ENCODE assay signal across 18 cellular contexts in genomic region chr6:108800510-108800909, GRCh38. TPM values are rescaled to one million over a fixed set of nuclear protein-coding genes. Genes with fewer than 3 reads are reported as not detected.
DNase-seq lines count a peak whose midpoint lies in the region; ATAC-seq, FAIRE-seq and TF ChIP-seq lines count a peak whose summit lies in the region.
"Had no signal": no experiment of that assay in that cellular context is flagged by ENCODE, and none has a peak within 500 bp of the region (broad histone marks: within the 10 kb centered on the region; RNA-seq: fewer than 3 reads in every experiment).

No MANE protein-coding gene starts in this region.

- H3K4me2 ChIP-seq in astrocyte (ENCODE audit: low read length) (no peak overlapping the region), mesendoderm (ENCODE audit: low read length) (no peak overlapping the region)

- no peak overlapping the region for H2AFZ ChIP-seq in astrocyte (ENCODE audit: low read depth, low read length)

- H3K79me2 ChIP-seq in astrocyte (ENCODE audit: insufficient read depth, low read length) (no peaks in the 10 kb centered on the region), mesendoderm (ENCODE audit: control insufficient read depth, insufficient read depth, low read length) (no peaks in the 10 kb centered on the region)

- H3K4me3 ChIP-seq in HAP-1 (no peak overlapping the region), astrocyte (ENCODE audit: insufficient read depth, low read depth, low read length) (no peak overlapping the region), psoas muscle (no peak overlapping the region), transverse colon (no peak overlapping the region), mesendoderm (ENCODE audit: low read length) (no peak overlapping the region)

- no peak overlapping the region for H2BK120ac ChIP-seq in mesendoderm (ENCODE audit: low read depth, low read length)

- H2BK5ac ChIP-seq in mesendoderm (ENCODE audit: low read length) = no peak overlapping the region

- H3K9me3 ChIP-seq in HAP-1 = no peaks in the 10 kb centered on the region
- H3K9me3 ChIP-seq in astrocyte (ENCODE audit: insufficient read depth, low read depth, low read length) = no peaks in the 10 kb centered on the region
- H3K9me3 ChIP-seq in psoas muscle = no peaks in the 10 kb centered on the region
- H3K9me3 ChIP-seq in transverse colon = no peaks in the 10 kb centered on the region
- H3K9me3 ChIP-seq: BE2C had no signal

- no peaks in the 10 kb centered on the region for H3K9me3 Mint-ChIP-seq in astrocyte (ENCODE audit: unreplicated experiment)
- H3K9me3 Mint-ChIP-seq: activated B cell treated with CpG ODN at 0.5 μM for 24 hours; activated naive CD4-positive, alpha-beta T cell treated with anti-CD3 and anti-CD28 coated beads, Interleukin-2, amount 50 U/mL, for 24 hours; memory B cell had no signal

- no peak overlapping the region for H3K23ac ChIP-seq in mesendoderm (ENCODE audit: low read length)

- H3K36me3 Mint-ChIP-seq in astrocyte (ENCODE audit: low read depth, unreplicated experiment) = no peaks in the 10 kb centered on the region
- H3K36me3 Mint-ChIP-seq: activated naive CD4-positive, alpha-beta T cell treated with anti-CD3 and anti-CD28 coated beads, Interleukin-2, amount 50 U/mL, for 24 hours; memory B cell had no signal

- no peak overlapping the region for H3K4ac ChIP-seq in mesendoderm (ENCODE audit: low read depth, low read length)

- H3K27me3 ChIP-seq in HAP-1 (ENCODE audit: low read depth) = no peaks in the 10 kb centered on the region
- no peaks in the 10 kb centered on the region for H3K27me3 ChIP-seq in astrocyte (ENCODE audit: insufficient read depth, low read length)
- no peaks in the 10 kb centered on the region for H3K27me3 ChIP-seq in psoas muscle (ENCODE audit: insufficient read depth in 3 of 3, low read length in 2 of 3)
- no peaks in the 10 kb centered on the region for H3K27me3 ChIP-seq in transverse colon
- no peaks in the 10 kb centered on the region for H3K27me3 ChIP-seq in mesendoderm (ENCODE audit: insufficient read depth, low read length, poor library complexity)
- H3K27me3 ChIP-seq: BE2C had no signal

- no peak for FAIRE-seq in astrocyte (lab: Jason Lieb, UNC)
- FAIRE-seq: colon, urothelium cell line had no signal

- peaks cover 17% of the 10 kb centered on the region for H3K4me1 Mint-ChIP-seq in astrocyte (ENCODE audit: low read depth, unreplicated experiment)

- TF ChIP-seq POLR2A in transverse colon (IDR thresholded peaks at IDR 0.05) = no peak

- H4K8ac ChIP-seq in mesendoderm (ENCODE audit: low read depth, low read length) = no peak overlapping the region

- WGBS in psoas muscle, 3 donors = 23 to 32% (median 26%) methylated on average over 5 of the region's 5 CpGs
- 17 to 64% methylated on average over 1 to 5 of the region's 5 CpGs for WGBS in transverse colon (ENCODE audit: low coverage in 1 of 2), 2 donors
- no CpG with 5 or more reads among the region's 5 CpGs for WGBS in mesendoderm (ENCODE audit: extremely low coverage, insufficient coverage, low lambda C conversion rate)

- H3K4me1 ChIP-seq in HAP-1 (peaks cover 55% of the 10 kb centered on the region), astrocyte (ENCODE audit: insufficient read depth, low read length) (no peaks in the 10 kb centered on the region), psoas muscle (peaks cover 24% of the 10 kb centered on the region), transverse colon (peaks cover 0 to 17% (median 0%) of the 10 kb centered on the region in 4 donors), mesendoderm (ENCODE audit: control insufficient read depth, low read depth, low read length) (no peaks in the 10 kb centered on the region)

- H3K27ac ChIP-seq in astrocyte (ENCODE audit: low read depth, low read length) (no peak overlapping the region), psoas muscle (peak overlapping the region; percentile 9), transverse colon (no peak overlapping the region), mesendoderm (ENCODE audit: low read depth, low read length) (no peak overlapping the region)

- H3K9ac ChIP-seq in astrocyte (ENCODE audit: low read length) (no peak overlapping the region), mesendoderm (ENCODE audit: low read length) (no peak overlapping the region)

- peak; percentile 72 to 74 for DNase-seq in HAP-1 (ENCODE audit: low spot score in 2 of 2)
- peak; percentile 20 for DNase-seq in astrocyte (ENCODE audit: low read depth)
- DNase-seq in hippocampal formation (lab: John Stamatoyannopoulos, UW) = peak; percentile 63 to 77
- no peak for DNase-seq in psoas muscle
- DNase-seq in transverse colon = no peak
- DNase-seq in NCI-H1694 treated with DMSO at 0.1 percent for 48 hours (lab: John Stamatoyannopoulos, UW) = no peak
- DNase-seq in mesendoderm = no peak
- no peak for DNase-seq in stimulated activated CD4-positive, alpha-beta T cell treated with anti-CD3 and anti-CD28 coated beads, Interleukin-1b, Interleukin-23, amount 100 ng/mL, for 48 hours
- DNase-seq: activated B cell treated with CpG ODN at 0.5 μM for 24 hours; activated CD8-positive, alpha-beta memory T cell treated with anti-CD3 and anti-CD28 coated beads, Interleukin-2, amount 50 U/mL, for 4 hours; BE2C; DMS79; NCI-H1092; NCI-H345 had no signal

- in situ Hi-C loops in HAP-1 (cut with MboI; ENCODE audit: low sequenced_read_pairs) = no loop called here
- in situ Hi-C loops in transverse colon (cut with MboI; ENCODE audit: low pct_ligation_motif_present in 1 of 4, low pct_unique_long_range_greater_than_20kb in 1 of 4, low sequenced_read_pairs in 3 of 4) = no loop called here

- no peak overlapping the region for H3K27ac Mint-ChIP-seq in astrocyte (ENCODE audit: unreplicated experiment)
- H3K27ac Mint-ChIP-seq: activated B cell treated with CpG ODN at 0.5 μM for 24 hours; activated naive CD4-positive, alpha-beta T cell treated with anti-CD3 and anti-CD28 coated beads, Interleukin-2, amount 50 U/mL, for 24 hours; memory B cell had no signal

- intact Hi-C loops in psoas muscle (cut with DNase I) (no loop called here), transverse colon (cut with DNase I; ENCODE audit: low total_unique reads) (no loop called here)

- H3K79me1 ChIP-seq in mesendoderm (ENCODE audit: low read length) = no peaks in the 10 kb centered on the region

- no peaks in the 10 kb centered on the region for H3K27me3 Mint-ChIP-seq in astrocyte (ENCODE audit: low read depth, unreplicated experiment)
- H3K27me3 Mint-ChIP-seq: activated naive CD4-positive, alpha-beta T cell treated with anti-CD3 and anti-CD28 coated beads, Interleukin-2, amount 50 U/mL, for 24 hours had no signal

- no peak overlapping the region for H2BK15ac ChIP-seq in mesendoderm (replicated peaks; ENCODE audit: low read depth)

- no peak overlapping the region for H4K5ac ChIP-seq in mesendoderm (ENCODE audit: low read length)

- H3K56ac ChIP-seq in mesendoderm (ENCODE audit: low read length) = no peak overlapping the region

- H3K18ac ChIP-seq in mesendoderm (ENCODE audit: low read length) = no peak overlapping the region

- no peaks in the 10 kb centered on the region for H4K20me1 ChIP-seq in astrocyte (ENCODE audit: insufficient read depth, low read length)

- TF ChIP-seq EP300 in transverse colon (IDR thresholded peaks at IDR 0.05; ENCODE audit: low read depth) = no peak

- TF ChIP-seq CTCF in astrocyte (IDR thresholded peaks at IDR 0.05; ENCODE audit: insufficient read depth, low read depth, low read length) = no peak
- no peak for TF ChIP-seq CTCF in psoas muscle (IDR thresholded peaks at IDR 0.05)
- TF ChIP-seq CTCF in transverse colon (IDR thresholded peaks at IDR 0.05) = no peak

- no peak overlapping the region for H2AK5ac ChIP-seq in mesendoderm (ENCODE audit: low read length)

- H3K4me3 Mint-ChIP-seq in astrocyte (ENCODE audit: unreplicated experiment) = no peak overlapping the region
- H3K4me3 Mint-ChIP-seq: activated B cell treated with CpG ODN at 0.5 μM for 24 hours; activated naive CD4-positive, alpha-beta T cell treated with anti-CD3 and anti-CD28 coated beads, Interleukin-2, amount 50 U/mL, for 24 hours; memory B cell had no signal

- peak in 3 of 4 donors; percentile 52 to 67 (median 62) for ATAC-seq in psoas muscle

- H3K36me3 ChIP-seq in HAP-1 (replicated peaks) = no peaks in the 10 kb centered on the region
- no peaks in the 10 kb centered on the region for H3K36me3 ChIP-seq in astrocyte (ENCODE audit: insufficient read depth, low read length)
- no peaks in the 10 kb centered on the region for H3K36me3 ChIP-seq in psoas muscle (ENCODE audit: insufficient read depth in 1 of 2, low read depth in 1 of 2)
- no peaks in the 10 kb centered on the region for H3K36me3 ChIP-seq in transverse colon
- no peaks in the 10 kb centered on the region for H3K36me3 ChIP-seq in mesendoderm (ENCODE audit: control insufficient read depth, insufficient read depth, low read length)
- H3K36me3 ChIP-seq: BE2C had no signal

RNA-seq across cellular contexts. Expression of gene ARMC2, which starts 47.7 kb away (rescaled TPM):
- total RNA-seq in astrocyte (5.2 and 7.1 TPM in 2 replicates), psoas muscle (1 to 10 TPM; 1.7 to 3.7 (median 2.6) TPM), transverse colon (1 to 10 TPM; 2.0 to 7.5 (median 3.0) TPM)
- polyA plus RNA-seq in psoas muscle = 1 to 10 TPM in 2 of 3 donors, under 1 TPM in 1; 0.56 to 2.0 (median 1.4) TPM
- 1.9 TPM for polyA plus RNA-seq in mesendoderm (2013, experiment 1 of 2)
- 2.0 TPM for polyA plus RNA-seq in mesendoderm (2013, experiment 2 of 2)

Comparison
In these comparisons a context has a peak if more than half of its experiments do, and no peak if none do; other contexts are left out.
1. DNase-seq: peak in HAP-1 (2 of 2), astrocyte (single experiment) and hippocampal formation (2 of 2); none in psoas muscle (0 of 2), transverse colon (single experiment), NCI-H1694 treated with DMSO at 0.1 percent for 48 hours (single experiment), mesendoderm (single experiment) and stimulated activated CD4-positive, alpha-beta T cell treated with anti-CD3 and anti-CD28 coated beads, Interleukin-1b, Interleukin-23, amount 100 ng/mL, for 48 hours (single experiment).